Comparison of ENCODE assay signal across 1 cellular context in genomic region chr12:68038650-68039049, GRCh38.
TF ChIP-seq lines count a peak whose summit lies in the region.

No MANE protein-coding gene starts in this region.

TF ChIP-seq in K562, 482 proteins besides CTCF, POLR2A, EP300 and RAD21 (continued from another document):
- no peak for TF ChIP-seq USF1 (CRISPR knock-in tag; IDR thresholded peaks at IDR 0.05)
- no peak for TF ChIP-seq PBX2 (CRISPR knock-in tag; IDR thresholded peaks at IDR 0.05; ENCODE audit: low read depth)
- no peak for TF ChIP-seq PBX2 (tag; conservative IDR thresholded peaks at IDR 0.05; ENCODE audit: low read depth)
- peak; percentile 49; the same call in 1 of the 2 replicates for TF ChIP-seq ZBTB7A (IDR thresholded peaks at IDR 0.05; ENCODE audit: borderline replicate concordance, control insufficient read depth, low read depth, low read length)
- TF ChIP-seq NEUROD1 (IDR thresholded peaks at IDR 0.05; ENCODE audit: borderline replicate concordance, low read depth, low read length, partially characterized antibody), result no peak
